In genomic region chr17:22514315-22514714, GRCh38 we compare ENCODE assay signal across 9 cellular contexts.
"Had no signal": no experiment of that assay in that cellular context is flagged by ENCODE, and none has a peak within 500 bp of the region (broad histone marks: within the 10 kb centered on the region; RNA-seq: fewer than 3 reads in every experiment).

No MANE protein-coding gene starts in this region.

- H3K27ac Mint-ChIP-seq: GM23338, H9, HFFc6 had no signal

- H3K4me1 ChIP-seq: HAP-1 had no signal

- H3K9me3 ChIP-seq: HAP-1 had no signal

- DNase-seq: GM23248, GOT3, H7, H9, HCEC 1CT, HFFc6 had no signal

- H3K4me3 ChIP-seq: GM23248, GM23338, HAP-1 had no signal

- H3K36me3 ChIP-seq: HAP-1 had no signal

- ATAC-seq: GM23338, HCT116 had no signal

- H3K4me3 Mint-ChIP-seq: GM23338, H9, HFFc6 had no signal

- H3K4me1 Mint-ChIP-seq: GM23338, H9 had no signal

- H3K27ac ChIP-seq: GM23248 had no signal
